In genomic region chr3:11643212-11644087, GRCh38 we compare ENCODE assay signal across 8 cellular contexts. TPM values are rescaled to one million over a fixed set of nuclear protein-coding genes. Genes with fewer than 3 reads are reported as not detected.
DNase-seq lines count a peak whose midpoint lies in the region; ATAC-seq, FAIRE-seq and TF ChIP-seq lines count a peak whose summit lies in the region.

Gene VGLL4, minus strand, starts transcription at chr3:11643915. Its CDS starts 397 bp downstream, at chr3:11643518.

- H3K27me3 Mint-ChIP-seq in activated CD4-positive, alpha-beta T cell treated with anti-CD3 and anti-CD28 coated beads, Interleukin-2, amount 10 ng/mL, durations not matched to agents 7 days and 5 days = peaks cover under 1% of the 10 kb centered on the region

- peaks cover 32% of the 10 kb centered on the region for H3K4me1 Mint-ChIP-seq in activated CD4-positive, alpha-beta T cell treated with anti-CD3 and anti-CD28 coated beads, Interleukin-2, amount 10 ng/mL, durations not matched to agents 7 days and 5 days

- peaks cover 25% of the 10 kb centered on the region for H3K36me3 Mint-ChIP-seq in activated CD4-positive, alpha-beta T cell treated with anti-CD3 and anti-CD28 coated beads, Interleukin-2, amount 10 ng/mL, durations not matched to agents 7 days and 5 days (ENCODE audit: low read depth)

- H3K4me3 ChIP-seq in HepG2 (replicated peaks in 1 of 3; ENCODE audit: insufficient read depth in 1 of 3, low read depth in 2 of 3, low read length in 3 of 3) = peak within 1 kb of the TSS; percentile 85 to 89 (median 88)

- H3K27ac ChIP-seq in HepG2 (ENCODE audit: extremely low read length, insufficient read depth, low read length) = peak within 1 kb of the TSS; percentile 90

- peak; percentile 71 for FAIRE-seq in HepG2 (lab: Jason Lieb, UNC)

- TF ChIP-seq CTCF in AG09319 (IDR thresholded peaks at IDR 0.05; ENCODE audit: low read depth, low read length) (peak; percentile 24), HepG2 (CRISPR knock-in tag; IDR thresholded peaks at IDR 0.05) (peak; percentile 63)

- H3K27me3 ChIP-seq in HepG2 (ENCODE audit: control insufficient read depth in 1 of 2, insufficient read depth in 2 of 2, low read length in 2 of 2) = no peaks in the 10 kb centered on the region; a peak in 1 of 5 replicates

- peak; percentile 78 for TF ChIP-seq RAD21 in HepG2 (CRISPR knock-in tag; IDR thresholded peaks at IDR 0.05)

- peaks cover 0 to 5% of the 10 kb centered on the region in 2 experiments; a peak in 1 of 5 replicates for H3K36me3 ChIP-seq in HepG2 (replicated peaks in 1 of 2; ENCODE audit: control insufficient read depth in 1 of 2, insufficient read depth in 2 of 2, low read length in 2 of 2)

- no peaks in the 10 kb centered on the region for H3K9me3 ChIP-seq in HepG2 (ENCODE audit: low read length)

- peaks cover 48% of the 10 kb centered on the region for H3K79me2 ChIP-seq in HepG2 (ENCODE audit: insufficient read depth, low read length)

- H3K4me1 ChIP-seq in HepG2 (ENCODE audit: insufficient read depth, low read length) = peaks cover 29% of the 10 kb centered on the region

- no peaks in the 10 kb centered on the region; the same call in 1 of the 2 replicates for H4K20me1 ChIP-seq in HepG2 (ENCODE audit: insufficient read depth, low read length)

- TF ChIP-seq EP300 in HepG2 (IDR thresholded peaks at IDR 0.05; ENCODE audit: low read depth in 2 of 2, low read length in 2 of 2) = no peak
- TF ChIP-seq EP300 in HepG2 (CRISPR knock-in tag; IDR thresholded peaks at IDR 0.05; ENCODE audit: borderline replicate concordance) = no peak

- H3K9me3 Mint-ChIP-seq in activated CD4-positive, alpha-beta T cell treated with anti-CD3 and anti-CD28 coated beads, Interleukin-2, amount 10 ng/mL, durations not matched to agents 7 days and 5 days = no peaks in the 10 kb centered on the region

- intact Hi-C loops in HepG2 (cut with micrococcal nuclease; ENCODE audit: unreplicated experiment) = loop anchor here (2.0 to 5.0 kb wide), 2 partner anchors 25 to 36 kb away; no protein-coding TSS in a partner anchor

- H3K9ac ChIP-seq in HepG2 (ENCODE audit: insufficient read depth, low read depth, low read length) = peak within 1 kb of the TSS; percentile 87

- H3K27ac Mint-ChIP-seq in activated CD4-positive, alpha-beta T cell treated with anti-CD3 and anti-CD28 coated beads, Interleukin-2, amount 10 ng/mL, durations not matched to agents 7 days and 5 days = peak within 1 kb of the TSS; percentile 98

- DNase-seq in AG09319 (ENCODE audit: extremely low read depth, low read depth) = peak; percentile 70
- DNase-seq in NCI-H69 (lab: John Stamatoyannopoulos, UW) = peak; percentile 94
- peak; percentile 71 for DNase-seq in activated CD4-positive, alpha-beta T cell treated with anti-CD3 and anti-CD28 coated beads, Interleukin-2, amount 10 ng/mL, durations not matched to agents 7 days and 5 days
- peak; percentile 92 for DNase-seq in dermis blood vessel endothelial cell
- DNase-seq in HepG2 (ENCODE audit: low spot score) = peak; percentile 80
- peak; percentile 58 to 59 for DNase-seq in stimulated activated CD4-positive, alpha-beta T cell treated with anti-CD3 and anti-CD28 coated beads, Interleukin-2, amount 100 ng/mL, for 48 hours

- POLR2A ChIA-PET in activated CD4-positive, alpha-beta T cell treated with anti-CD3 and anti-CD28 coated beads, Interleukin-2, amount 10 ng/mL, durations not matched to agents 7 days and 5 days (lab: Charles Lee) = interaction anchor here (0.7 to 1.6 kb wide), 3 partner anchors 19 to 371 kb away, joined by 3 to 6 read pairs (median 4); partner anchors contain the start of gene ATG7
- POLR2A ChIA-PET in HepG2 (lab: Yijun Ruan, JAX) = interaction anchor here (1.0 to 2.0 kb wide), 6 partner anchors 18 to 134 kb away, joined by 3 to 15 read pairs (median 10); no protein-coding TSS in a partner anchor

- ATAC-seq in GM19023 (IDR thresholded peaks at IDR 0.05; ENCODE audit: unreplicated experiment) (peak; percentile 59), HG03280 (IDR thresholded peaks at IDR 0.05; ENCODE audit: unreplicated experiment) (peak; percentile 50), HepG2 (peak; percentile 96)

- H3K4me3 Mint-ChIP-seq in activated CD4-positive, alpha-beta T cell treated with anti-CD3 and anti-CD28 coated beads, Interleukin-2, amount 10 ng/mL, durations not matched to agents 7 days and 5 days = peak within 1 kb of the TSS; percentile 94

- H2AFZ ChIP-seq in HepG2 (ENCODE audit: low read length) = no peak within 1 kb of the TSS

- H3K4me2 ChIP-seq in HepG2 (ENCODE audit: low read depth, low read length) = peak within 1 kb of the TSS; percentile 83

- in situ Hi-C loops in HepG2 (cut with HindIII; ENCODE audit: extremely low pct_ligation_motif_present, low pct_unique_long_range_greater_than_20kb) = loop anchor here (5.0 kb wide), 1 partner anchor 51 kb away; no protein-coding TSS in a partner anchor

- BruUV-seq in HepG2 (replicated peaks; lab: Mats Ljungman, UMichigan) = TSS peak; percentile 69

- peak; percentile 63 to 83; a peak in 2 of 4 replicates for TF ChIP-seq POLR2A in HepG2 (IDR thresholded peaks at IDR 0.05; ENCODE audit: insufficient read depth in 1 of 2, low read depth in 2 of 2, low read length in 2 of 2)

- CTCF ChIA-PET in activated CD4-positive, alpha-beta T cell treated with anti-CD3 and anti-CD28 coated beads, Interleukin-2, amount 10 ng/mL, durations not matched to agents 7 days and 5 days (lab: Charles Lee) = interaction anchor here (0.6 to 1.0 kb wide), 2 partner anchors 15 to 533 kb away, joined by 3 read pairs; no protein-coding TSS in a partner anchor
- CTCF ChIA-PET in HepG2 (lab: Yijun Ruan, JAX; ENCODE audit: low intra/inter-chr PET ratio, low total read pairs) = no interaction called here

- WGBS in HepG2 (ENCODE audit: low lambda C conversion rate) = under 1% methylated on average over 42 of the region's 42 CpGs

TF ChIP-seq in HepG2, 621 proteins besides CTCF, POLR2A, EP300 and RAD21 (continues in another document):
- TF ChIP-seq, protein P1, sequence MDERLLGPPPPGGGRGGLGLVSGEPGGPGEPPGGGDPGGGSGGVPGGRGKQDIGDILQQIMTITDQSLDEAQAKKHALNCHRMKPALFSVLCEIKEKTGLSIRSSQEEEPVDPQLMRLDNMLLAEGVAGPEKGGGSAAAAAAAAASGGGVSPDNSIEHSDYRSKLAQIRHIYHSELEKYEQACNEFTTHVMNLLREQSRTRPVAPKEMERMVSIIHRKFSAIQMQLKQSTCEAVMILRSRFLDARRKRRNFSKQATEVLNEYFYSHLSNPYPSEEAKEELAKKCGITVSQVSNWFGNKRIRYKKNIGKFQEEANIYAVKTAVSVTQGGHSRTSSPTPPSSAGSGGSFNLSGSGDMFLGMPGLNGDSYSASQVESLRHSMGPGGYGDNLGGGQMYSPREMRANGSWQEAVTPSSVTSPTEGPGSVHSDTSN (CRISPR knock-in tag; IDR thresholded peaks at IDR 0.05) = no peak
- no peak for TF ChIP-seq ZNF432 (CRISPR knock-in tag; IDR thresholded peaks at IDR 0.05; ENCODE audit: borderline replicate concordance)
- TF ChIP-seq ZSCAN21 (CRISPR knock-in tag; IDR thresholded peaks at IDR 0.05; ENCODE audit: borderline replicate concordance) = no peak
- no peak; the same call in 1 of the 2 replicates for TF ChIP-seq MTA1 (CRISPR knock-in tag; IDR thresholded peaks at IDR 0.05; ENCODE audit: borderline replicate concordance)
- TF ChIP-seq HOXA9 (CRISPR knock-in tag; IDR thresholded peaks at IDR 0.05; ENCODE audit: borderline replicate concordance) = no peak
- no peak for TF ChIP-seq PHB2 (IDR thresholded peaks at IDR 0.05; ENCODE audit: partially characterized antibody)
- TF ChIP-seq ZNF775 (CRISPR knock-in tag; IDR thresholded peaks at IDR 0.05; ENCODE audit: borderline replicate concordance) = no peak
- TF ChIP-seq NRL (CRISPR knock-in tag; IDR thresholded peaks at IDR 0.05; ENCODE audit: borderline replicate concordance) = peak; percentile 69
- peak; percentile 87 for TF ChIP-seq HOXA5 (CRISPR knock-in tag; IDR thresholded peaks at IDR 0.05)
- no peak; the same call in 1 of the 2 replicates for TF ChIP-seq TSC22D2 (CRISPR knock-in tag; IDR thresholded peaks at IDR 0.05; ENCODE audit: borderline replicate concordance)
- peak; percentile 79 for TF ChIP-seq TEAD3 (CRISPR knock-in tag; optimal IDR thresholded peaks at IDR 0.05; ENCODE audit: borderline replicate concordance)
- TF ChIP-seq KDM6A (CRISPR knock-in tag; IDR thresholded peaks at IDR 0.05; ENCODE audit: low read depth) = no peak
- TF ChIP-seq ZNF878 (CRISPR knock-in tag; IDR thresholded peaks at IDR 0.05) = 0 out of 2 replicates have a peak, but pooled peaks have one; percentile 37
- TF ChIP-seq FIP1L1 (IDR thresholded peaks at IDR 0.05; ENCODE audit: borderline replicate concordance, insufficient read depth, low read depth, low read length) = 0 out of 2 replicates have a peak, but pooled peaks have one; percentile 60
- no peak for TF ChIP-seq ZFP36L1 (CRISPR knock-in tag; IDR thresholded peaks at IDR 0.05)

RNA-seq across cellular contexts. Expression of gene VGLL4, which starts in this region (rescaled TPM):
- total RNA-seq in activated CD4-positive, alpha-beta T cell treated with anti-CD3 and anti-CD28 coated beads, Interleukin-2, amount 10 ng/mL, durations not matched to agents 7 days and 5 days = 10 to 100 TPM; 34.2 to 35.5 TPM
- total RNA-seq in dermis blood vessel endothelial cell = 76.7 and 79.0 TPM in 2 replicates
- 19.8 and 23.2 TPM in 2 replicates for total RNA-seq in HepG2 (2016; rRNA removed; fragmentation: Illumina TruSeq; extraction: Trizol)
- total RNA-seq in HepG2 (2016; cell fraction: cytosol; rRNA removed; fragmentation: Illumina TruSeq; extraction: Trizol; ENCODE audit: low read depth) = 5.7 and 6.9 TPM in 2 replicates
- 17.4 and 24.9 TPM in 2 replicates for total RNA-seq in HepG2 (2016; cell fraction: insoluble cytoplasmic fraction; rRNA removed; fragmentation: Illumina TruSeq; extraction: Trizol)
- total RNA-seq in HepG2 (2016; cell fraction: membrane; rRNA removed; fragmentation: Illumina TruSeq; extraction: Trizol) = 14.9 and 15.9 TPM in 2 replicates
- 19.1 and 24.5 TPM in 2 replicates for total RNA-seq in HepG2 (2016; cell fraction: nucleus; rRNA removed; fragmentation: Illumina TruSeq; extraction: Trizol)
- 37.9 and 39.0 TPM in 2 replicates for polyA plus RNA-seq in HepG2 (2011; rRNA removed)
- polyA plus RNA-seq in HepG2 (2011; cell fraction: cytosol; rRNA removed) = 24.5 and 31.8 TPM in 2 replicates
- 60.5 and 94.9 TPM in 2 replicates for polyA plus RNA-seq in HepG2 (2011; cell fraction: nucleus; rRNA removed)
- 19.7 and 20.7 TPM in 2 replicates for polyA plus RNA-seq in HepG2 (2012)
- 11.7 and 14.1 TPM in 2 replicates for polyA plus RNA-seq in HepG2 (2016; cell fraction: cytosol; fragmentation: Illumina TruSeq; extraction: Trizol; ENCODE audit: low read depth)
- 18.4 and 22.3 TPM in 2 replicates for polyA plus RNA-seq in HepG2 (2016; cell fraction: insoluble cytoplasmic fraction; fragmentation: Illumina TruSeq; extraction: Trizol; ENCODE audit: low read depth)
- polyA plus RNA-seq in HepG2 (2016; cell fraction: membrane; fragmentation: Illumina TruSeq; extraction: Trizol; ENCODE audit: low read depth) = 14.3 and 15.7 TPM in 2 replicates
- 25.1 and 27.2 TPM in 2 replicates for polyA plus RNA-seq in HepG2 (2016; cell fraction: nucleus; fragmentation: Illumina TruSeq; extraction: Trizol; ENCODE audit: insufficient read depth, low read depth)
- polyA minus RNA-seq in HepG2 (2011; rRNA and poly(A)+ RNA removed; ENCODE audit: low replicate concordance) = 34.5 and 40.7 TPM in 2 replicates
- polyA minus RNA-seq in HepG2 (2011; cell fraction: cytosol; rRNA and poly(A)+ RNA removed) = 14.9 and 16.5 TPM in 2 replicates
- 53.2 and 54.6 TPM in 2 replicates for polyA minus RNA-seq in HepG2 (2011; cell fraction: nucleus; rRNA and poly(A)+ RNA removed)

Comparison
In these comparisons a context has a peak if more than half of its experiments do, and no peak if none do; other contexts are left out.
1. Peak in every context shown above with its lines: DNase-seq, ATAC-seq, H3K4me3 ChIP-seq and H3K27ac ChIP-seq.